ENCODE assay signal across 12 cellular contexts in the genomic region with DNA sequence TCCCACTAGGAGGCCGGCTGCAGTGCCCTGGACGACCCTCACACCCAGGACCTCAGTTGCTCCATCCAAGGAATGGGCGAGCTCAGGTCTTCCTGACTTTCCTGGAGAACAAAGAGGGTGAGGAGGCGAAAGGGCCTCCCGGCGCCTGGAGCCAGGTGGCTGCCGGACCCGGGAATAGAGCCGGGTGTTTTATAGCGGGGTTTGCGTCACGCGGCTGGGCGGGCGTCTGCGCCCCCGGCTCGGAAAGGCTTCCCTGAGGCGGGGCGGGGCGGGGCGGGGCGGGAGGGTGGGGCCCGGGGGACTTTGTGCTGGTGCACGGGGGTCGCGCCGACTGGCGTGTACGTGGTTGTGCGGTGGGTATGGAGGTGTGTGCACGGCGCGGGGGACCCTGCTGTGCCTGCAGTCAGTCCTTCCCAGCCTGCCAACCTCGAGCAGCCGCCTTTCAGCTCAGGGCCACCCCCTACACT. TPM values are rescaled to one million over a fixed set of nuclear protein-coding genes. Genes with fewer than 3 reads are reported as not detected.
DNase-seq lines count a peak whose midpoint lies in the region; ATAC-seq and TF ChIP-seq lines count a peak whose summit lies in the region.
"Had no signal": no experiment of that assay in that cellular context is flagged by ENCODE, and none has a peak within 500 bp of the region (broad histone marks: within the 10 kb centered on the region; RNA-seq: fewer than 3 reads in every experiment).

No MANE protein-coding gene starts in this region.

- no peaks in the 10 kb centered on the region for H3K27me3 Mint-ChIP-seq in Calu3 (ENCODE audit: unreplicated experiment)
- peaks cover 12 to 55% (median 22%) of the 10 kb centered on the region in 5 donors for H3K27me3 Mint-ChIP-seq in naive thymus-derived CD8-positive, alpha-beta T cell

- POLR2A ChIA-PET in naive thymus-derived CD8-positive, alpha-beta T cell (lab: Charles Lee), result interaction anchor here (1.2 kb wide), 1 partner anchor 9 kb away, joined by 4 read pairs; no protein-coding TSS in a partner anchor

- peaks cover 0 to 22% of the 10 kb centered on the region in 2 donors for H3K4me1 ChIP-seq in neuronal stem cell (ENCODE audit: control insufficient read depth in 2 of 2, insufficient read depth in 1 of 2, low read depth in 1 of 2, low read length in 2 of 2)
- peaks cover 8 to 67% (median 34%) of the 10 kb centered on the region in 6 donors for H3K4me1 ChIP-seq in spleen

- no CpG with 5 or more reads among the region's 36 CpGs for WGBS in neuronal stem cell (ENCODE audit: extremely low coverage in 2 of 2, insufficient read length in 2 of 2, insufficient replicate concordance in 1 of 2), 2 donors
- WGBS in spleen, 5 donors, result 8 to 28% (median 14%) methylated on average over 15 to 36 of the region's 36 CpGs

- H3K14ac ChIP-seq in neuronal stem cell (ENCODE audit: low read length), result peak overlapping the region; percentile 72

- H2AK5ac ChIP-seq in neuronal stem cell (ENCODE audit: low read depth, low read length), result peak overlapping the region; percentile 94

- H3K4me3 Mint-ChIP-seq in Calu3 (ENCODE audit: low read depth, unreplicated experiment), result peak overlapping the region; percentile 22
- H3K4me3 Mint-ChIP-seq in naive thymus-derived CD8-positive, alpha-beta T cell, result no peak overlapping the region
- H3K4me3 Mint-ChIP-seq: activated naive CD8-positive, alpha-beta T cell treated with anti-CD3 and anti-CD28 coated beads, Interleukin-2, amount 10 ng/mL, durations not matched to agents 7 days and 5 days had no signal

- no peak overlapping the region for H4K91ac ChIP-seq in neuronal stem cell (ENCODE audit: low read depth, low read length, poor library complexity)

- no peak for ATAC-seq in naive thymus-derived CD8-positive, alpha-beta T cell
- ATAC-seq in GM21528 (IDR thresholded peaks at IDR 0.05; ENCODE audit: low FRiP score, unreplicated experiment), result no peak

- no peaks in the 10 kb centered on the region for H3K79me1 ChIP-seq in neuronal stem cell (ENCODE audit: low read depth, low read length)

- no peak for TF ChIP-seq POLR2A in spleen (IDR thresholded peaks at IDR 0.05)

- H3K27me3 ChIP-seq in neuronal stem cell (ENCODE audit: control insufficient read depth in 3 of 3, insufficient read depth in 3 of 3, low read depth in 1 of 3, low read length in 3 of 3) (peaks cover 0 to 98% (median 24%) of the 10 kb centered on the region in 3 experiments), spleen (replicated peaks in 1 of 7) (peaks cover 0 to 51% (median 9%) of the 10 kb centered on the region in 7 donors)

- H3K18ac ChIP-seq in neuronal stem cell (ENCODE audit: low read length), result peak overlapping the region; percentile 94

- peak overlapping the region; percentile 35 for H3K4me2 ChIP-seq in neuronal stem cell (ENCODE audit: insufficient read depth, low read length, poor library complexity, severe bottlenecking)
- H3K4me2 ChIP-seq: KMS-11 had no signal

- H3K4ac ChIP-seq in neuronal stem cell (ENCODE audit: low read length), result no peak overlapping the region

- H3K4me3 ChIP-seq in fibroblast of mammary gland (ENCODE audit: control insufficient read depth, low read depth, low read length) (no peak overlapping the region), neuronal stem cell (ENCODE audit: low read length in 2 of 2) (peak overlapping the region in 1 of 2 donors; percentile 53), spleen (no peak overlapping the region)

- peaks cover 19% of the 10 kb centered on the region for H3K36me3 Mint-ChIP-seq in Calu3 (ENCODE audit: insufficient read depth, unreplicated experiment)
- H3K36me3 Mint-ChIP-seq in naive thymus-derived CD8-positive, alpha-beta T cell, result no peaks in the 10 kb centered on the region
- H3K36me3 Mint-ChIP-seq: activated naive CD8-positive, alpha-beta T cell treated with anti-CD3 and anti-CD28 coated beads, Interleukin-2, amount 10 ng/mL, durations not matched to agents 7 days and 5 days had no signal

- no peak overlapping the region for H3K23ac ChIP-seq in neuronal stem cell (ENCODE audit: low read depth, low read length, poor library complexity)

- no peak overlapping the region for H2AFZ ChIP-seq in neuronal stem cell (ENCODE audit: low read length)

- intact Hi-C loops in Calu3 (cut with micrococcal nuclease; ENCODE audit: unreplicated experiment), result no loop called here
- intact Hi-C loops in spleen (cut with DNase I; ENCODE audit: low total_unique reads), result no loop called here

- H2BK120ac ChIP-seq in neuronal stem cell (ENCODE audit: low read depth, low read length), result peak overlapping the region; percentile 36

- no peaks in the 10 kb centered on the region for H3K9me3 ChIP-seq in neuronal stem cell (replicated peaks in 1 of 2; ENCODE audit: control insufficient read depth in 2 of 2, insufficient read depth in 1 of 2, low read depth in 1 of 2, low read length in 2 of 2)
- no peaks in the 10 kb centered on the region for H3K9me3 ChIP-seq in spleen

- no peak overlapping the region for H3K27ac Mint-ChIP-seq in Calu3 (ENCODE audit: unreplicated experiment)
- H3K27ac Mint-ChIP-seq in naive thymus-derived CD8-positive, alpha-beta T cell, result no peak overlapping the region
- H3K27ac Mint-ChIP-seq: activated naive CD8-positive, alpha-beta T cell treated with anti-CD3 and anti-CD28 coated beads, Interleukin-2, amount 10 ng/mL, durations not matched to agents 7 days and 5 days had no signal

- H4K8ac ChIP-seq in neuronal stem cell (ENCODE audit: low read depth, low read length), result no peak overlapping the region

- H3K36me3 ChIP-seq in neuronal stem cell (replicated peaks in 1 of 2; ENCODE audit: control insufficient read depth in 2 of 2, insufficient read depth in 2 of 2, low read length in 2 of 2) (no peaks in the 10 kb centered on the region), spleen (no peaks in the 10 kb centered on the region)

- H2BK15ac ChIP-seq in neuronal stem cell (ENCODE audit: low read length), result peak overlapping the region; percentile 71

- CTCF ChIA-PET in Calu3 (lab: Charles Lee), result no interaction called here

- no TSS peak for BruUV-seq in Calu3 (replicated peaks; lab: Mats Ljungman, UMichigan)

- TF ChIP-seq CTCF in Calu3 (IDR thresholded peaks at IDR 0.05; ENCODE audit: unreplicated experiment), result no peak
- TF ChIP-seq CTCF in fibroblast of mammary gland (conservative IDR thresholded peaks at IDR 0.05; ENCODE audit: control insufficient read depth, insufficient read depth, low read depth, low read length), result no peak
- TF ChIP-seq CTCF in spleen (IDR thresholded peaks at IDR 0.05 in 8 of 11, conservative IDR thresholded peaks at IDR 0.05 in 3 of 11), result no peak

- H2BK12ac ChIP-seq in neuronal stem cell (ENCODE audit: low read length), result peak overlapping the region; percentile 44

- H3K9ac ChIP-seq in neuronal stem cell (ENCODE audit: low read depth, low read length, poor library complexity), result no peak overlapping the region
- H3K9ac ChIP-seq: KMS-11 had no signal

- DNase-seq in Calu3 (peak; percentile 14), NCI-H510A treated with DMSO at 0.1 percent for 48 hours (lab: John Stamatoyannopoulos, UW) (peak; percentile 40), fibroblast of mammary gland (ENCODE audit: low read depth) (peak; percentile 13), neuronal stem cell (ENCODE audit: low spot score) (no peak), spleen (no peak)
- DNase-seq in naive thymus-derived CD8-positive, alpha-beta T cell, result no peak
- DNase-seq in stimulated activated CD4-positive, alpha-beta T cell treated with anti-CD3 and anti-CD28 coated beads, Interleukin-4, amount 100 ng/mL, for 4 hours, result no peak
- DNase-seq: activated naive CD8-positive, alpha-beta T cell treated with anti-CD3 and anti-CD28 coated beads, Interleukin-2, amount 10 ng/mL, durations not matched to agents 7 days and 5 days; cerebellar nuclear complex; hippocampal formation had no signal

- peaks cover 69% of the 10 kb centered on the region for H3K4me1 Mint-ChIP-seq in Calu3 (ENCODE audit: low read depth, unreplicated experiment)
- peaks cover 6 to 21% (median 8%) of the 10 kb centered on the region in 4 donors for H3K4me1 Mint-ChIP-seq in naive thymus-derived CD8-positive, alpha-beta T cell

- no peak overlapping the region for H3K27ac ChIP-seq in neuronal stem cell (replicated peaks; ENCODE audit: low read length)
- H3K27ac ChIP-seq in spleen, result no peak overlapping the region
- H3K27ac ChIP-seq: KMS-11 had no signal

- H2BK5ac ChIP-seq in neuronal stem cell (ENCODE audit: low read length), result peak overlapping the region; percentile 62

- no peaks in the 10 kb centered on the region for H3K9me3 Mint-ChIP-seq in Calu3 (ENCODE audit: low read depth, unreplicated experiment)
- H3K9me3 Mint-ChIP-seq in naive thymus-derived CD8-positive, alpha-beta T cell, result no peaks in the 10 kb centered on the region
- H3K9me3 Mint-ChIP-seq: activated naive CD8-positive, alpha-beta T cell treated with anti-CD3 and anti-CD28 coated beads, Interleukin-2, amount 10 ng/mL, durations not matched to agents 7 days and 5 days had no signal

RNA-seq across cellular contexts. Expression of a gene that starts 4.6 kb away (rescaled TPM):
- 24.4 and 25.2 TPM in 2 replicates for total RNA-seq in Calu3 (2022)
- polyA plus RNA-seq in neuronal stem cell (2013, experiment 1 of 2), result 7.8 TPM
- polyA plus RNA-seq in neuronal stem cell (2013, experiment 2 of 2), result 7.9 TPM
- total RNA-seq in naive thymus-derived CD8-positive, alpha-beta T cell, result 10 to 100 TPM; 11.0 to 11.8 TPM
- 10 to 100 TPM in 2 of 3 donors, 1 to 10 TPM in 1; 5.5 to 12.2 (median 10.4) TPM for polyA plus RNA-seq in naive thymus-derived CD8-positive, alpha-beta T cell
- 100 to 1,000 TPM in 1 of 7 donors, 10 to 100 TPM in 6; 42.7 to 100 (median 59.6) TPM for total RNA-seq in spleen
- 10 to 100 TPM; 22.2 to 50.0 (median 31.9) TPM for polyA plus RNA-seq in spleen

RNA-seq across cellular contexts. Expression of a gene that starts 26.2 kb away (rescaled TPM):
- 30.5 and 35.0 TPM in 2 replicates for total RNA-seq in Calu3 (2022)
- 9.3 TPM for polyA plus RNA-seq in neuronal stem cell (2013, experiment 1 of 2)
- 9.6 TPM for polyA plus RNA-seq in neuronal stem cell (2013, experiment 2 of 2)
- total RNA-seq in naive thymus-derived CD8-positive, alpha-beta T cell, result 10 to 100 TPM; 24.1 to 28.1 TPM
- 10 to 100 TPM; 16.4 to 26.3 (median 22.4) TPM for polyA plus RNA-seq in naive thymus-derived CD8-positive, alpha-beta T cell
- total RNA-seq in spleen, result 10 to 100 TPM; 12.1 to 25.6 (median 17.8) TPM
- polyA plus RNA-seq in spleen, result 1 to 10 TPM; 6.0 to 8.9 (median 8.1) TPM

Comparison
In these comparisons a context has a peak if more than half of its experiments do, and no peak if none do; other contexts are left out.
1. DNase-seq: peak in Calu3 (single experiment), NCI-H510A treated with DMSO at 0.1 percent for 48 hours (single experiment) and fibroblast of mammary gland (single experiment); none in neuronal stem cell (single experiment), naive thymus-derived CD8-positive, alpha-beta T cell (0 of 10), spleen (single experiment) and stimulated activated CD4-positive, alpha-beta T cell treated with anti-CD3 and anti-CD28 coated beads, Interleukin-4, amount 100 ng/mL, for 4 hours (0 of 2).